1 cellular context compared by ENCODE assay signal in genomic region chr19:1275976-1276619, GRCh38.
TF ChIP-seq lines count a peak whose summit lies in the region.

No MANE protein-coding gene starts in this region.

TF ChIP-seq in HepG2, 621 proteins besides CTCF, POLR2A, EP300 and RAD21 (continued from another document and continues in another):
- TF ChIP-seq ZNF710 (CRISPR knock-in tag; IDR thresholded peaks at IDR 0.05; ENCODE audit: borderline replicate concordance) = no peak
- TF ChIP-seq UBTF (CRISPR knock-in tag; IDR thresholded peaks at IDR 0.05) = peak; percentile 51
- TF ChIP-seq E2F1 (CRISPR knock-in tag; IDR thresholded peaks at IDR 0.05) = no peak
- TF ChIP-seq E2F2 (CRISPR knock-in tag; IDR thresholded peaks at IDR 0.05; ENCODE audit: borderline replicate concordance) = no peak
- no peak for TF ChIP-seq NFATC3 (CRISPR knock-in tag; IDR thresholded peaks at IDR 0.05)
- no peak for TF ChIP-seq STAG1 (CRISPR knock-in tag; IDR thresholded peaks at IDR 0.05)
- TF ChIP-seq RFX1 (IDR thresholded peaks at IDR 0.05) = no peak
- TF ChIP-seq TAF1 (CRISPR knock-in tag; IDR thresholded peaks at IDR 0.05) = peak; percentile 40; the same call in 1 of the 2 replicates
- peak; percentile 63; the same call in 1 of the 2 replicates for TF ChIP-seq ZNF605 (CRISPR knock-in tag; IDR thresholded peaks at IDR 0.05)
- no peak; the same call in 1 of the 2 replicates for TF ChIP-seq MAX (IDR thresholded peaks at IDR 0.05)
- no peak for TF ChIP-seq ZNF136 (CRISPR knock-in tag; IDR thresholded peaks at IDR 0.05; ENCODE audit: low read depth)
- 0 out of 2 replicates have a peak, but pooled peaks have one; percentile 18 for TF ChIP-seq YEATS2 (CRISPR knock-in tag; IDR thresholded peaks at IDR 0.05; ENCODE audit: borderline replicate concordance)
- TF ChIP-seq ZNF841 (CRISPR knock-in tag; IDR thresholded peaks at IDR 0.05; ENCODE audit: borderline replicate concordance) = no peak
- TF ChIP-seq ZNF558 (CRISPR knock-in tag; IDR thresholded peaks at IDR 0.05; ENCODE audit: borderline replicate concordance) = no peak
- no peak for TF ChIP-seq NFE2 (CRISPR knock-in tag; IDR thresholded peaks at IDR 0.05)
- no peak; the same call in 1 of the 2 replicates for TF ChIP-seq ARNTL (CRISPR knock-in tag; IDR thresholded peaks at IDR 0.05)
- peak; percentile 35; the same call in 1 of the 2 replicates for TF ChIP-seq PHF8 (CRISPR knock-in tag; IDR thresholded peaks at IDR 0.05)
- TF ChIP-seq STAT6 (CRISPR knock-in tag; IDR thresholded peaks at IDR 0.05; ENCODE audit: borderline replicate concordance) = no peak
- no peak for TF ChIP-seq NFIB (CRISPR knock-in tag; IDR thresholded peaks at IDR 0.05; ENCODE audit: borderline replicate concordance)
- no peak for TF ChIP-seq SMAD3 (CRISPR knock-in tag; IDR thresholded peaks at IDR 0.05)
- no peak for TF ChIP-seq CENPT (CRISPR knock-in tag; IDR thresholded peaks at IDR 0.05; ENCODE audit: low read depth)
- TF ChIP-seq PCBP2 (optimal IDR thresholded peaks at IDR 0.05; ENCODE audit: low read depth, low read length, poor library complexity, severe bottlenecking) = no peak
- TF ChIP-seq SMARCC2 (IDR thresholded peaks at IDR 0.05) = no peak
- no peak for TF ChIP-seq ARID3A (IDR thresholded peaks at IDR 0.05; ENCODE audit: low read depth, low read length)
- TF ChIP-seq TMF1 (CRISPR knock-in tag; IDR thresholded peaks at IDR 0.05; ENCODE audit: low read depth) = no peak
- TF ChIP-seq JUN (CRISPR knock-in tag; IDR thresholded peaks at IDR 0.05) = no peak; the same call in 1 of the 2 replicates
- no peak for TF ChIP-seq SALL2 (CRISPR knock-in tag; IDR thresholded peaks at IDR 0.05)
- peak; percentile 10 for TF ChIP-seq ZNF407 (CRISPR knock-in tag; IDR thresholded peaks at IDR 0.05; ENCODE audit: not compliant biosample characterization)
- 0 out of 2 replicates have a peak, but pooled peaks have one; percentile 10 for TF ChIP-seq KAT8 (CRISPR knock-in tag; IDR thresholded peaks at IDR 0.05)
- no peak for TF ChIP-seq MTF1 (CRISPR knock-in tag; IDR thresholded peaks at IDR 0.05)
- no peak for TF ChIP-seq ZNF644 (CRISPR knock-in tag; IDR thresholded peaks at IDR 0.05; ENCODE audit: low read depth)
- no peak for TF ChIP-seq ZNF780A (CRISPR knock-in tag; IDR thresholded peaks at IDR 0.05)
- no peak for TF ChIP-seq ZNF296 (CRISPR knock-in tag; conservative IDR thresholded peaks at IDR 0.05)
- no peak for TF ChIP-seq ZNF547 (CRISPR knock-in tag; IDR thresholded peaks at IDR 0.05)
- no peak for TF ChIP-seq ZFYVE20 (CRISPR knock-in tag; IDR thresholded peaks at IDR 0.05; ENCODE audit: borderline replicate concordance, low read depth)
- no peak; a peak in 1 of 4 replicates for TF ChIP-seq KLF16 (CRISPR knock-in tag; IDR thresholded peaks at IDR 0.05)
- no peak for TF ChIP-seq NCOR1 (IDR thresholded peaks at IDR 0.05; ENCODE audit: borderline replicate concordance, low read length)
- no peak for TF ChIP-seq SMYD3 (CRISPR knock-in tag; IDR thresholded peaks at IDR 0.05)
- no peak for TF ChIP-seq FUBP1 (CRISPR knock-in tag; IDR thresholded peaks at IDR 0.05; ENCODE audit: borderline replicate concordance)
- TF ChIP-seq KDM5A (IDR thresholded peaks at IDR 0.05; ENCODE audit: borderline replicate concordance, low read length) = peak; percentile 3; the same call in 1 of the 2 replicates
